Comparison of ENCODE assay signal across 1 cellular context in the genomic region with DNA sequence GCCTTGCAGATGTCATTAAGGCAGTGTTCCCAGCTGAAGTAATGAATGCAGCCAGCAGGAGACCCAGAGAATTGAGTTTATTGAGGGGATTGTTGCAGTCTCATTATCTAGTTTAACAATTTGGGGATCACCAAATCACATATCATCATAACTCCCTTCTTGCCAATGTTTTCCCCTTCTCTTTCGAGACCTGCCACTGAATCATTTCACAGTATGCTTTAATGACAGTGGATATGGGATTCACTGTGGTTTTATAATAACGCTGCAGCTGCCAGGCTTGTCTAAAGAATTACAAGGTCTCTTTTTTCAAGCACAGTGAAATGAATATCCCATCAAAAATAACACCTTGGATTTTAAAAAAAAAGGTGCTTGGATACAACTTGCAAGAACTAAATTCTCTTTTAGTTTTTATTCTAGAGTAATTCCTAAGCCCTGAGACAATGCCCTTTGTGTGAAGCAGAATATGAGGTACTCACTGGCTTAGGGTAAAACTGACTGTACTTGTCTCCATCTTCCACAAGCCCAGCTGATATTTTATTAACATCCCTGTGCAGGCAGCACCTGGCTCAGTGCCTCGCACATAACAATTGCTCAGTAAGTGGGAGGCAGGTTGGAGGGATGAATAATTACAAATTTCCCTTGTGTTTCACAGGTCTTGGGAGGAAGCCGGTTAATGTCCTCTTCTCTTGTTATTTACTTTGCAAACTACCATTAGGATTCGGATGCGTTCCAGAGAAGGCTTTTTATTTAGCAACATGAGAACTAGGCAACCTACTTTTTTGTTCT.
TF ChIP-seq lines count a peak whose summit lies in the region.

No MANE protein-coding gene starts in this region.

TF ChIP-seq in neural cell, 6 proteins besides CTCF, POLR2A, EP300 and RAD21:
- TF ChIP-seq SMC3 (conservative IDR thresholded peaks at IDR 0.05; ENCODE audit: poor library complexity) (peak; percentile 39), POLR2AphosphoS5 (IDR thresholded peaks at IDR 0.05) (peak; percentile 66), EZH2 (IDR thresholded peaks at IDR 0.05; ENCODE audit: borderline replicate concordance, insufficient read depth, low read length, poor library complexity, severe bottlenecking) (no peak)
TF ChIP-seq in neural cell: peak in this region for 2.
